ENCODE assay signal across 10 cellular contexts in genomic region chr10:125153693-125154490, GRCh38. TPM values are rescaled to one million over a fixed set of nuclear protein-coding genes. Genes with fewer than 3 reads are reported as not detected.
DNase-seq lines count a peak whose midpoint lies in the region; ATAC-seq and TF ChIP-seq lines count a peak whose summit lies in the region.
"Had no signal": no experiment of that assay in that cellular context is flagged by ENCODE, and none has a peak within 500 bp of the region (broad histone marks: within the 10 kb centered on the region; RNA-seq: fewer than 3 reads in every experiment).

No MANE protein-coding gene starts in this region.

- peak overlapping the region; percentile 33 for H3K4me3 Mint-ChIP-seq in activated naive CD4-positive, alpha-beta T cell treated with anti-CD3 and anti-CD28 coated beads, Interleukin-2, amount 50 U/mL, for 24 hours

- H3K27ac ChIP-seq in epithelial cell of prostate (peak overlapping the region; percentile 93), upper lobe of right lung (peak overlapping the region; percentile 55)

- H3K27ac Mint-ChIP-seq in activated naive CD4-positive, alpha-beta T cell treated with anti-CD3 and anti-CD28 coated beads, Interleukin-2, amount 50 U/mL, for 24 hours: no peak overlapping the region

- no peak for TF ChIP-seq CTCF in mucosa of descending colon (IDR thresholded peaks at IDR 0.05)
- no peak for TF ChIP-seq CTCF in upper lobe of right lung (IDR thresholded peaks at IDR 0.05)

- H3K4me1 Mint-ChIP-seq in activated naive CD4-positive, alpha-beta T cell treated with anti-CD3 and anti-CD28 coated beads, Interleukin-2, amount 50 U/mL, for 24 hours: peaks cover 15% of the 10 kb centered on the region

- H3K36me3 Mint-ChIP-seq in activated naive CD4-positive, alpha-beta T cell treated with anti-CD3 and anti-CD28 coated beads, Interleukin-2, amount 50 U/mL, for 24 hours: no peaks in the 10 kb centered on the region

- ATAC-seq in mucosa of descending colon (peak; percentile 10), upper lobe of right lung (no peak), GM21786 (IDR thresholded peaks at IDR 0.05; ENCODE audit: unreplicated experiment) (no peak)

- H3K27me3 ChIP-seq in upper lobe of right lung: no peaks in the 10 kb centered on the region

- H3K4me3 ChIP-seq in mucosa of descending colon (no peak overlapping the region), upper lobe of right lung (peak overlapping the region; percentile 7)

- H3K4me1 ChIP-seq in mucosa of descending colon (ENCODE audit: low read depth) (peaks cover 63% of the 10 kb centered on the region), upper lobe of right lung (peaks cover 76% of the 10 kb centered on the region)

- DNase-seq in activated naive CD4-positive, alpha-beta T cell treated with Interleukin-2 at 50 U/mL for 16 hours: no peak
- DNase-seq in epithelial cell of prostate (ENCODE audit: low read depth, low spot score) (no peak), mucosa of descending colon (peak in 1 of 3 donors; percentile 48), upper lobe of right lung (no peak), D341Med (ENCODE audit: low spot score) (no peak), NCI-H446 treated with DMSO at 0.1 percent for 48 hours (lab: John Stamatoyannopoulos, UW) (no peak)
- DNase-seq: ACHN, cortex of kidney had no signal

- no peaks in the 10 kb centered on the region for H3K9me3 Mint-ChIP-seq in activated naive CD4-positive, alpha-beta T cell treated with anti-CD3 and anti-CD28 coated beads, Interleukin-2, amount 50 U/mL, for 24 hours

- H3K27me3 Mint-ChIP-seq in activated naive CD4-positive, alpha-beta T cell treated with anti-CD3 and anti-CD28 coated beads, Interleukin-2, amount 50 U/mL, for 24 hours: peaks cover 48% of the 10 kb centered on the region

- intact Hi-C loops in mucosa of descending colon (cut with DNase I, micrococcal nuclease) (no loop called here), upper lobe of right lung (cut with DNase I) (loop anchor here (10.0 kb wide), 1 partner anchor 99 kb away; no protein-coding TSS in a partner anchor)

- H3K36me3 ChIP-seq in mucosa of descending colon (ENCODE audit: low read depth) (no peaks in the 10 kb centered on the region), upper lobe of right lung (no peaks in the 10 kb centered on the region)

- H3K9me3 ChIP-seq in mucosa of descending colon (no peaks in the 10 kb centered on the region), upper lobe of right lung (no peaks in the 10 kb centered on the region)

RNA-seq across cellular contexts. Expression of gene CTBP2, which starts 6.5 kb away (rescaled TPM):
- total RNA-seq in mucosa of descending colon (100 to 1,000 TPM; 109 to 137 (median 121) TPM), upper lobe of right lung (66.7 TPM)
